In genomic region chr9:117458066-117458465, GRCh38 we compare ENCODE assay signal across 16 cellular contexts.
"Had no signal": no experiment of that assay in that cellular context is flagged by ENCODE, and none has a peak within 500 bp of the region (broad histone marks: within the 10 kb centered on the region; RNA-seq: fewer than 3 reads in every experiment).

No MANE protein-coding gene starts in this region.

- H3K4me3 Mint-ChIP-seq: IgD-negative memory B cell had no signal

- DNase-seq: Kasumi-1, MM.1S, NCI-H1092 treated with DMSO at 0.1 percent for 48 hours, NCI-H1436, NCI-H1930, NCI-H2081, NCI-H2107, NCI-H345, NCI-H446 treated with DMSO at 0.1 percent for 48 hours, NCI-H510A treated with DMSO at 0.1 percent for 48 hours, Right ventricle myocardium superior, RPMI8226, SIG-M5, T-helper 2 cell had no signal

- H3K36me3 Mint-ChIP-seq: IgD-negative memory B cell had no signal

- ATAC-seq: K562 had no signal

- H3K27ac Mint-ChIP-seq: IgD-negative memory B cell had no signal

- H3K4me1 Mint-ChIP-seq: IgD-negative memory B cell had no signal
